In the genomic region with DNA sequence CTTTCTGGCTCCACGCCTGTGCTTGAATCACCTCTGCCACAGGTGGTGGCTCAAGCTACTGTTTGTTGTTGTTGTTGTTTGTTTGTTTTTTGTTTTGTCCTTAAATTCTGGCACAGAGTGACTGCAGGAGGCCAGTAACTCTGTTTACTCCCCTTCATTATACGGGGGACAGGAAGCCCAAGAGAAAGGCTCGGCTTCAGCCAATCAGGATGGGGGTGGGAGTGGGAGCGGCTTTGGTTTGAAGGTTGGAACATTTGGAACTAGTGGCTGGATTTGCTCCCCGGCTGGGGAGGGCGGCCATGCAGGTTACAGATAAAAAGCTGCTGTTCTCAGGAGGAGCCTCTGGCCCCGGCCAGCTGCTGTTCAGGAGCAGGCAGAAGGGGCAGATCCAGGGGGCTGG, we compare ENCODE assay signal across 1 cellular context.
TF ChIP-seq lines count a peak whose summit lies in the region.

No MANE protein-coding gene starts in this region.

TF ChIP-seq in HepG2, 621 proteins besides CTCF, POLR2A, EP300 and RAD21:
- TF ChIP-seq, protein P1, sequence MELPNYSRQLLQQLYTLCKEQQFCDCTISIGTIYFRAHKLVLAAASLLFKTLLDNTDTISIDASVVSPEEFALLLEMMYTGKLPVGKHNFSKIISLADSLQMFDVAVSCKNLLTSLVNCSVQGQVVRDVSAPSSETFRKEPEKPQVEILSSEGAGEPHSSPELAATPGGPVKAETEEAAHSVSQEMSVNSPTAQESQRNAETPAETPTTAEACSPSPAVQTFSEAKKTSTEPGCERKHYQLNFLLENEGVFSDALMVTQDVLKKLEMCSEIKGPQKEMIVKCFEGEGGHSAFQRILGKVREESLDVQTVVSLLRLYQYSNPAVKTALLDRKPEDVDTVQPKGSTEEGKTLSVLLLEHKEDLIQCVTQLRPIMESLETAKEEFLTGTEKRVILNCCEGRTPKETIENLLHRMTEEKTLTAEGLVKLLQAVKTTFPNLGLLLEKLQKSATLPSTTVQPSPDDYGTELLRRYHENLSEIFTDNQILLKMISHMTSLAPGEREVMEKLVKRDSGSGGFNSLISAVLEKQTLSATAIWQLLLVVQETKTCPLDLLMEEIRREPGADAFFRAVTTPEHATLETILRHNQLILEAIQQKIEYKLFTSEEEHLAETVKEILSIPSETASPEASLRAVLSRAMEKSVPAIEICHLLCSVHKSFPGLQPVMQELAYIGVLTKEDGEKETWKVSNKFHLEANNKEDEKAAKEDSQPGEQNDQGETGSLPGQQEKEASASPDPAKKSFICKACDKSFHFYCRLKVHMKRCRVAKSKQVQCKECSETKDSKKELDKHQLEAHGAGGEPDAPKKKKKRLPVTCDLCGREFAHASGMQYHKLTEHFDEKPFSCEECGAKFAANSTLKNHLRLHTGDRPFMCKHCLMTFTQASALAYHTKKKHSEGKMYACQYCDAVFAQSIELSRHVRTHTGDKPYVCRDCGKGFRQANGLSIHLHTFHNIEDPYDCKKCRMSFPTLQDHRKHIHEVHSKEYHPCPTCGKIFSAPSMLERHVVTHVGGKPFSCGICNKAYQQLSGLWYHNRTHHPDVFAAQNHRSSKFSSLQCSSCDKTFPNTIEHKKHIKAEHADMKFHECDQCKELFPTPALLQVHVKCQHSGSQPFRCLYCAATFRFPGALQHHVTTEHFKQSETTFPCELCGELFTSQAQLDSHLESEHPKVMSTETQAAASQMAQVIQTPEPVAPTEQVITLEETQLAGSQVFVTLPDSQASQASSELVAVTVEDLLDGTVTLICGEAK (IDR thresholded peaks at IDR 0.05) = no peak
- TF ChIP-seq, protein P1 (CRISPR knock-in tag; IDR thresholded peaks at IDR 0.05) = no peak
- no peak for TF ChIP-seq TARDBP (CRISPR knock-in tag; IDR thresholded peaks at IDR 0.05)
